Comparison of ENCODE assay signal across 10 cellular contexts in the genomic region with DNA sequence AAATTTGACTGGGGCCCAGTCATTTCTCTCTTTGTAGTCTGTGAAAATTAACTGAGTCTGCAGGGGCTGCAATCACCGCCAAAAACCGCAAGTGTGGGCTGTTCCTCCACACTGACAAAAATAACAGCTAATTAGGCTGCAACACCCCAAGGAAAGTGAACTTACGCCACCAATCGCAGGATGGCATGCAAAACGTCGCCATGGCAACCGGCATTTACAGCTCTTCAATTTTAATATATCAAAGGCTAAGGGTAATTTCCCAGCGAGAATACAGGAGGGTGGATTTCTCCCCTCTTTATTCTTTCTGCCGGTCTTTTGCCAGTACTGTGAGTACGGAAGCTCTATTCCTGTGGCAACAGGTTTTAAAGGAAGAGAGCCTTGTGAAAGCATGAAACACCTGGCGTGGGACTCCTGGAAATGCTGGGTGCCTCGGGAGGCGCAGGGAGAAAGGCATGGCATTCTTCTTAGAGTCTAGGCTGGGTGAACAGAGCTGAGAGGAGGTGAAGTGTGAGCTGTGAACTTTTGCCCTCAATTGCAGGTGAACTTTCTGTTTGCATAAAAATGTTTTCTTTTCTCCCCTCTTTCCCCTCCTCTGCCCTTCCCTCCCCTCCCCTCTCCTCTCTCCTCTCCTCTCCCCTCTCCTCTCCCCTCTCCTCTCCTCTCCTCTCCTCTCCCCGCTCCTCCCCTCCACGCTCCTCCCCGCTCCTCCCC.
DNase-seq lines count a peak whose midpoint lies in the region; ATAC-seq and TF ChIP-seq lines count a peak whose summit lies in the region.
"Had no signal": no experiment of that assay in that cellular context is flagged by ENCODE, and none has a peak within 500 bp of the region (broad histone marks: within the 10 kb centered on the region; RNA-seq: fewer than 3 reads in every experiment).

No MANE protein-coding gene starts in this region.

- ATAC-seq in GM21515 (IDR thresholded peaks at IDR 0.05; ENCODE audit: unreplicated experiment), result peak; percentile 83
- peak; percentile 52 for ATAC-seq in activated naive CD8-positive, alpha-beta T cell treated with anti-CD3 and anti-CD28 coated beads, Interleukin-2, amount 10 ng/mL, durations not matched to agents 7 days and 5 days (ENCODE audit: low read depth)
- ATAC-seq: HCT116 had no signal

- H3K4me1 Mint-ChIP-seq in activated naive CD8-positive, alpha-beta T cell treated with anti-CD3 and anti-CD28 coated beads, Interleukin-2, amount 10 ng/mL, durations not matched to agents 7 days and 5 days, result peaks cover 5% of the 10 kb centered on the region
- H3K4me1 Mint-ChIP-seq in nephron, result peaks cover 6% of the 10 kb centered on the region

- no peak for TF ChIP-seq CTCF in nephron (IDR thresholded peaks at IDR 0.05; ENCODE audit: unreplicated experiment in 3 of 3)

- no peaks in the 10 kb centered on the region for H3K9me3 Mint-ChIP-seq in activated naive CD8-positive, alpha-beta T cell treated with anti-CD3 and anti-CD28 coated beads, Interleukin-2, amount 10 ng/mL, durations not matched to agents 7 days and 5 days
- H3K9me3 Mint-ChIP-seq in nephron, result no peaks in the 10 kb centered on the region

- H3K27me3 Mint-ChIP-seq in activated naive CD8-positive, alpha-beta T cell treated with anti-CD3 and anti-CD28 coated beads, Interleukin-2, amount 10 ng/mL, durations not matched to agents 7 days and 5 days, result peaks cover 4% of the 10 kb centered on the region
- H3K27me3 Mint-ChIP-seq in nephron (ENCODE audit: low read depth), result peaks cover 30% of the 10 kb centered on the region

- POLR2A ChIA-PET in activated naive CD8-positive, alpha-beta T cell treated with anti-CD3 and anti-CD28 coated beads, Interleukin-2, amount 10 ng/mL, durations not matched to agents 7 days and 5 days (lab: Charles Lee), result no interaction called here

- peak overlapping the region; percentile 47 for H3K4me3 Mint-ChIP-seq in activated naive CD8-positive, alpha-beta T cell treated with anti-CD3 and anti-CD28 coated beads, Interleukin-2, amount 10 ng/mL, durations not matched to agents 7 days and 5 days
- H3K4me3 Mint-ChIP-seq in nephron, result peak overlapping the region in 1 of 3 experiments; percentile 26

- H3K4me3 ChIP-seq in Jurkat, Clone E6-1 (ENCODE audit: low read length), result peak overlapping the region; percentile 40
- H3K4me3 ChIP-seq: lung had no signal

- DNase-seq in DMS 273 (lab: John Stamatoyannopoulos, UW; ENCODE audit: unreplicated experiment) (peak; percentile 85), T follicular helper cell (ENCODE audit: low read depth) (peak; percentile 88), superior temporal gyrus (ENCODE audit: extremely low spot score) (peak; percentile 61), D341Med (ENCODE audit: low spot score) (no peak)
- DNase-seq in Jurkat, Clone E6-1 (ENCODE audit: low read depth, low spot score), result peak; percentile 96
- peak; percentile 32 for DNase-seq in activated naive CD8-positive, alpha-beta T cell treated with anti-CD3 and anti-CD28 coated beads, Interleukin-2, amount 10 ng/mL, durations not matched to agents 7 days and 5 days

- H3K27ac Mint-ChIP-seq in activated naive CD8-positive, alpha-beta T cell treated with anti-CD3 and anti-CD28 coated beads, Interleukin-2, amount 10 ng/mL, durations not matched to agents 7 days and 5 days, result no peak overlapping the region
- peak overlapping the region; percentile 50 to 75 (median 54) for H3K27ac Mint-ChIP-seq in nephron

- H3K36me3 Mint-ChIP-seq in activated naive CD8-positive, alpha-beta T cell treated with anti-CD3 and anti-CD28 coated beads, Interleukin-2, amount 10 ng/mL, durations not matched to agents 7 days and 5 days, result no peaks in the 10 kb centered on the region
- H3K36me3 Mint-ChIP-seq in nephron (ENCODE audit: low read depth), result no peaks in the 10 kb centered on the region
